In the genomic region with DNA sequence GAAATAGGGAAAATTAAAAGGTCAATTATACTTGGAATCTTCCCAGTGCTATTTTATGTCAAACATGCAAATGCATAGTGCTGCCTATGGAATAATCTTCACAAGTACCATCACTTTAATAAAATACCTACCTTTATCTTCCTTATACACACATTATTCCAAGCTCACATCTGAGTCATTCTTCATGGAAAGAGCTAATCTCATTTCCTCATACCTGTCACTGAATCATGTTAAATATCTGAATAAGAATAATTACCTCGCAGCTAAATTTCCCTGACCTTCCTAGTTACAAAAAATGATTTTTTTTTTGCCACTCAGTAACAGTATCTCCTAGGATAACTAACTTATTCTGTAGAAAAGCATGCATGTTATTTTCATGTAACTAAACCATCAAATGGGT, we compare ENCODE assay signal across 20 cellular contexts.
DNase-seq lines count a peak whose midpoint lies in the region; ATAC-seq, FAIRE-seq and TF ChIP-seq lines count a peak whose summit lies in the region.
"Had no signal": no experiment of that assay in that cellular context is flagged by ENCODE, and none has a peak within 500 bp of the region (broad histone marks: within the 10 kb centered on the region; RNA-seq: fewer than 3 reads in every experiment).

No MANE protein-coding gene starts in this region.

- no peaks in the 10 kb centered on the region for H3K27me3 ChIP-seq in bronchial epithelial cell (ENCODE audit: control insufficient read depth, insufficient read depth, low read length)
- H3K27me3 ChIP-seq: Peyer's patch had no signal

- TF ChIP-seq CTCF in bronchial epithelial cell (IDR thresholded peaks at IDR 0.05; ENCODE audit: insufficient read depth, low read length, severe bottlenecking) (no peak), omental fat pad (IDR thresholded peaks at IDR 0.05) (no peak)

- DNase-seq in DMS53 (lab: John Stamatoyannopoulos, UW) (peak; percentile 4), DMS53 treated with DMSO at 0.1 percent for 48 hours (lab: John Stamatoyannopoulos, UW; ENCODE audit: unreplicated experiment) (no peak), bronchial epithelial cell (ENCODE audit: low read depth) (peak; percentile 51), omental fat pad (ENCODE audit: low spot score) (no peak), NCI-H82 treated with DMSO at 0.1 percent for 48 hours (lab: John Stamatoyannopoulos, UW; ENCODE audit: unreplicated experiment) (no peak), NCI-H187 (lab: John Stamatoyannopoulos, UW) (no peak)
- DNase-seq: ACHN, H9, NCI-H1436, NCI-H187 treated with DMSO at 0.1 percent for 48 hours, NCI-H2107, NCI-H446 treated with DMSO at 0.1 percent for 48 hours, NCI-H526, NCI-H82, Peyer's patch, SHP77 treated with DMSO at 0.1 percent for 48 hours, SW 1271 had no signal

- FAIRE-seq in bronchial epithelial cell (lab: Jason Lieb, UNC) = no peak
- FAIRE-seq: GM18507 had no signal

- no peak overlapping the region for H3K4me3 ChIP-seq in bronchial epithelial cell (ENCODE audit: low read depth, low read length)
- H3K4me3 ChIP-seq: GM23338, Peyer's patch had no signal

- H3K36me3 ChIP-seq in bronchial epithelial cell (ENCODE audit: control insufficient read depth, insufficient read depth, low read length) = no peaks in the 10 kb centered on the region
- H3K36me3 ChIP-seq: Peyer's patch had no signal

- ATAC-seq in omental fat pad (ENCODE audit: low FRiP score) (peak; percentile 73), HG02763 (IDR thresholded peaks at IDR 0.05; ENCODE audit: unreplicated experiment) (no peak)
- ATAC-seq: GM23338 had no signal

Comparison
In these comparisons a context has a peak if more than half of its experiments do, and no peak if none do; other contexts are left out.
1. DNase-seq: peak in DMS53 (single experiment) and bronchial epithelial cell (single experiment); none in DMS53 treated with DMSO at 0.1 percent for 48 hours (single experiment), omental fat pad (single experiment), NCI-H82 treated with DMSO at 0.1 percent for 48 hours (single experiment) and NCI-H187 (0 of 2).